ENCODE assay signal across 21 cellular contexts in the genomic region with DNA sequence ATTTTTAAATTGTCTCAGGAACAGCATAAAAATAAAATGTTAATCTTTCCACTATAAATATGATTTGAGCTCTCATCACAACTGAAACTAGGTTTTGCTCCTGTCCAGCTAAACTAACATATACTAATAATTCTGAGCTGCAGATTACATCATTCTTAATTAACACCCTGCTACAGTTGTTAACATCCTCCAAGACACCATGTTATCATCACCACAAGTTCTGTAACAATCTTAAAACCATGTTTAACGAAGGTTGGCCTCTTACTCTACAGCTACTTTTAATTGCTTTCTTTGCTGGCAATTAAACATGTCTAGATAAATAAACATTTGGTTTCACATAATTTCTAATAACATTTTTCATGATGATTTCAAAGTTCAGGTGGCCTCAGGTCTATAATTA.
"Had no signal": no experiment of that assay in that cellular context is flagged by ENCODE, and none has a peak within 500 bp of the region (broad histone marks: within the 10 kb centered on the region; RNA-seq: fewer than 3 reads in every experiment).

No MANE protein-coding gene starts in this region.

- H3K9me3 ChIP-seq: SJSA1 had no signal

- H3K27ac Mint-ChIP-seq: T-cell had no signal

- H3K27me3 ChIP-seq: SJSA1 had no signal

- H3K4me1 ChIP-seq: SJSA1 had no signal

- FAIRE-seq: RCC 7860 had no signal

- H3K27ac ChIP-seq: SJSA1, SK-N-MC had no signal

- ATAC-seq: T-cell had no signal

- H3K27me3 Mint-ChIP-seq: T-cell had no signal

- H3K4me3 Mint-ChIP-seq: T-cell had no signal

- DNase-seq: Karpas-422, KG1, MM.1S, NCI-H1092 treated with DMSO at 0.1 percent for 48 hours, NCI-H1436, NCI-H187, NCI-H2029, NCI-H2081 treated with DMSO at 0.1 percent for 48 hours, NCI-H2171, NCI-H226, NCI-H446 treated with DMSO at 0.1 percent for 48 hours, NCI-H510A treated with DMSO at 0.1 percent for 48 hours, NCI-H748 treated with DMSO at 0.1 percent for 48 hours, Right ventricle myocardium superior, RPMI8226, SIG-M5, SW 1271, T-cell had no signal

- H3K36me3 ChIP-seq: SJSA1 had no signal

- H3K4me3 ChIP-seq: SJSA1, SK-N-MC had no signal
